ENCODE assay signal across 31 cellular contexts in genomic region chr1:41943717-41944116, GRCh38.
"Had no signal": no experiment of that assay in that cellular context is flagged by ENCODE, and none has a peak within 500 bp of the region (broad histone marks: within the 10 kb centered on the region; RNA-seq: fewer than 3 reads in every experiment).

No MANE protein-coding gene starts in this region.

- ATAC-seq: natural killer cell; psoas muscle; right cardiac atrium; right lobe of liver; stimulated activated memory B cell treated with anti-CD40 and anti-IgM and Interleukin-4, amounts not matched to agents 10 μg/mL and 1 μg/mL and 100 μg/mL, for 72 hours; stimulated activated naive CD8-positive, alpha-beta T cell treated with anti-CD3 and anti-CD28 coated beads, Interleukin-15, amount 100 ng/mL, for 72 hours; stimulated activated naive CD8-positive, alpha-beta T cell treated with anti-CD3 and anti-CD28 coated beads, Interleukin-15, Interleukin-2, amounts not matched to agents 100 U/mL and 50 U/mL, for 24 hours; upper lobe of right lung had no signal

- DNase-seq: natural killer cell; occipital lobe; ovary; posterior cingulate gyrus; psoas muscle; right cardiac atrium; right lobe of liver; sigmoid colon; spleen; stimulated activated CD4-positive, alpha-beta T cell treated with anti-CD3 and anti-CD28 coated beads, Interleukin-12 subunit alpha, Interleukin-12 subunit beta, amount 100 ng/mL, for 4 hours; stimulated activated CD4-positive, alpha-beta T cell treated with anti-CD3 and anti-CD28 coated beads, Interleukin-1b, Interleukin-23, amount 100 ng/mL, for 48 hours; stimulated activated CD4-positive, alpha-beta T cell treated with anti-CD3 and anti-CD28 coated beads, Interleukin-4, amount 100 ng/mL, for 1 hour; stimulated activated CD4-positive, alpha-beta T cell treated with anti-CD3 and anti-CD28 coated beads, Interleukin-4, amount 100 ng/mL, for 4 hours; stimulated activated CD8-positive, alpha-beta memory T cell treated with anti-CD3 and anti-CD28 coated beads, Interleukin-4, amount 100 ng/mL, for 48 hours; stimulated activated naive CD4-positive, alpha-beta T cell; stimulated activated naive CD8-positive, alpha-beta T cell treated with anti-CD3 and anti-CD28 coated beads, Interleukin-15, amount 100 ng/mL, for 72 hours; stimulated activated naive CD8-positive, alpha-beta T cell treated with anti-CD3 and anti-CD28 coated beads, Interleukin-15, Interleukin-2, amounts not matched to agents 100 U/mL and 50 U/mL, for 24 hours; substantia nigra; testis; tibial artery; transverse colon; upper lobe of right lung; uterus had no signal

- H3K4me1 ChIP-seq: neural progenitor cell, parathyroid adenoma, psoas muscle, right lobe of liver, sigmoid colon, spleen, suprapubic skin, testis, tibial artery, transverse colon, upper lobe of right lung, uterus had no signal

- H3K27me3 ChIP-seq: neural progenitor cell, ovary, right lobe of liver, sigmoid colon, spleen, suprapubic skin, testis, tibial artery, transverse colon, upper lobe of right lung, uterus had no signal

- H3K9me3 ChIP-seq: ovary, psoas muscle, right lobe of liver, testis, upper lobe of right lung had no signal

- H3K36me3 Mint-ChIP-seq: natural killer cell; neural progenitor cell; stimulated activated memory B cell treated with anti-CD40 and anti-IgM and Interleukin-4, amounts not matched to agents 10 μg/mL and 1 μg/mL and 100 μg/mL, for 72 hours; type B pancreatic cell had no signal

- H3K36me3 ChIP-seq: neural progenitor cell, ovary, right lobe of liver, sigmoid colon, spleen, suprapubic skin, tibial artery, transverse colon, upper lobe of right lung, uterus had no signal

- H3K27me3 Mint-ChIP-seq: stimulated activated naive CD8-positive, alpha-beta T cell treated with anti-CD3 and anti-CD28 coated beads, Interleukin-15, amount 100 ng/mL, for 72 hours had no signal

- H3K27ac Mint-ChIP-seq: natural killer cell; nephron; neural progenitor cell; progenitor cell of endocrine pancreas; stimulated activated memory B cell treated with anti-CD40 and anti-IgM and Interleukin-4, amounts not matched to agents 10 μg/mL and 1 μg/mL and 100 μg/mL, for 72 hours; stimulated activated naive CD8-positive, alpha-beta T cell treated with anti-CD3 and anti-CD28 coated beads, Interleukin-15, amount 100 ng/mL, for 72 hours; type B pancreatic cell had no signal

- H3K4me3 Mint-ChIP-seq: natural killer cell; nephron; neural progenitor cell; stimulated activated memory B cell treated with anti-CD40 and anti-IgM and Interleukin-4, amounts not matched to agents 10 μg/mL and 1 μg/mL and 100 μg/mL, for 72 hours; stimulated activated naive CD8-positive, alpha-beta T cell treated with anti-CD3 and anti-CD28 coated beads, Interleukin-15, amount 100 ng/mL, for 72 hours; type B pancreatic cell had no signal

- H3K4me3 ChIP-seq: neural progenitor cell, ovary, psoas muscle, right lobe of liver, sigmoid colon, smooth muscle cell, spleen, suprapubic skin, testis, tibial artery, transverse colon, upper lobe of right lung, uterus had no signal

- H3K4me1 Mint-ChIP-seq: nephron had no signal

- H3K27ac ChIP-seq: neural progenitor cell, ovary, parathyroid adenoma, psoas muscle, right lobe of liver, sigmoid colon, spleen, suprapubic skin, testis, tibial artery, transverse colon, upper lobe of right lung, uterus had no signal
